In the genomic region with DNA sequence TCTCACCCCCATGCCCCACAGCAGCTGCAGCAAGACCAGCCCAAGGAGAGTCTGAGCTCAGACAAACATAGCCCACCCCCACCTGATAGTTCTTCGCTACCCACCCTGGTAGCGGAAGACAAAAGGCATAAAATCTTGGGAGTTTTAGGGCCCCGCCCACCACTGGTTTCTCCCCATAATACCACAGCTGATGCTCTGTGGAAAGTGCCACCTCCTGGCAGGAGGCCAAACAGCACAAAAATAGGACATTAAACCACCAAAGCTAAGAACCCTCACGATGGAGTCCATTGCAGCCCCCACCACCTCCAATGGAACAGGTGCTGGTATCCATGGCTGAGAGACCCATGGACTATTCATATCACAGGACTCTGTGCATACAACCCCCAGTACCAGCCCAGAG, we compare ENCODE assay signal across 1 cellular context.
TF ChIP-seq lines count a peak whose summit lies in the region.

No MANE protein-coding gene starts in this region.

TF ChIP-seq in GM23338, 12 proteins besides CTCF, POLR2A, EP300 and RAD21 (continued from another document):
- TF ChIP-seq, protein P1, sequence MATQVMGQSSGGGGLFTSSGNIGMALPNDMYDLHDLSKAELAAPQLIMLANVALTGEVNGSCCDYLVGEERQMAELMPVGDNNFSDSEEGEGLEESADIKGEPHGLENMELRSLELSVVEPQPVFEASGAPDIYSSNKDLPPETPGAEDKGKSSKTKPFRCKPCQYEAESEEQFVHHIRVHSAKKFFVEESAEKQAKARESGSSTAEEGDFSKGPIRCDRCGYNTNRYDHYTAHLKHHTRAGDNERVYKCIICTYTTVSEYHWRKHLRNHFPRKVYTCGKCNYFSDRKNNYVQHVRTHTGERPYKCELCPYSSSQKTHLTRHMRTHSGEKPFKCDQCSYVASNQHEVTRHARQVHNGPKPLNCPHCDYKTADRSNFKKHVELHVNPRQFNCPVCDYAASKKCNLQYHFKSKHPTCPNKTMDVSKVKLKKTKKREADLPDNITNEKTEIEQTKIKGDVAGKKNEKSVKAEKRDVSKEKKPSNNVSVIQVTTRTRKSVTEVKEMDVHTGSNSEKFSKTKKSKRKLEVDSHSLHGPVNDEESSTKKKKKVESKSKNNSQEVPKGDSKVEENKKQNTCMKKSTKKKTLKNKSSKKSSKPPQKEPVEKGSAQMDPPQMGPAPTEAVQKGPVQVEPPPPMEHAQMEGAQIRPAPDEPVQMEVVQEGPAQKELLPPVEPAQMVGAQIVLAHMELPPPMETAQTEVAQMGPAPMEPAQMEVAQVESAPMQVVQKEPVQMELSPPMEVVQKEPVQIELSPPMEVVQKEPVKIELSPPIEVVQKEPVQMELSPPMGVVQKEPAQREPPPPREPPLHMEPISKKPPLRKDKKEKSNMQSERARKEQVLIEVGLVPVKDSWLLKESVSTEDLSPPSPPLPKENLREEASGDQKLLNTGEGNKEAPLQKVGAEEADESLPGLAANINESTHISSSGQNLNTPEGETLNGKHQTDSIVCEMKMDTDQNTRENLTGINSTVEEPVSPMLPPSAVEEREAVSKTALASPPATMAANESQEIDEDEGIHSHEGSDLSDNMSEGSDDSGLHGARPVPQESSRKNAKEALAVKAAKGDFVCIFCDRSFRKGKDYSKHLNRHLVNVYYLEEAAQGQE (IDR thresholded peaks at IDR 0.05; ENCODE audit: unreplicated experiment): no peak
- no peak for TF ChIP-seq EZH2 (IDR thresholded peaks at IDR 0.05; ENCODE audit: low read depth, unreplicated experiment)
- no peak for TF ChIP-seq CREB1 (CRISPR knock-in tag; IDR thresholded peaks at IDR 0.05; ENCODE audit: low read depth)
- TF ChIP-seq, protein P2, sequence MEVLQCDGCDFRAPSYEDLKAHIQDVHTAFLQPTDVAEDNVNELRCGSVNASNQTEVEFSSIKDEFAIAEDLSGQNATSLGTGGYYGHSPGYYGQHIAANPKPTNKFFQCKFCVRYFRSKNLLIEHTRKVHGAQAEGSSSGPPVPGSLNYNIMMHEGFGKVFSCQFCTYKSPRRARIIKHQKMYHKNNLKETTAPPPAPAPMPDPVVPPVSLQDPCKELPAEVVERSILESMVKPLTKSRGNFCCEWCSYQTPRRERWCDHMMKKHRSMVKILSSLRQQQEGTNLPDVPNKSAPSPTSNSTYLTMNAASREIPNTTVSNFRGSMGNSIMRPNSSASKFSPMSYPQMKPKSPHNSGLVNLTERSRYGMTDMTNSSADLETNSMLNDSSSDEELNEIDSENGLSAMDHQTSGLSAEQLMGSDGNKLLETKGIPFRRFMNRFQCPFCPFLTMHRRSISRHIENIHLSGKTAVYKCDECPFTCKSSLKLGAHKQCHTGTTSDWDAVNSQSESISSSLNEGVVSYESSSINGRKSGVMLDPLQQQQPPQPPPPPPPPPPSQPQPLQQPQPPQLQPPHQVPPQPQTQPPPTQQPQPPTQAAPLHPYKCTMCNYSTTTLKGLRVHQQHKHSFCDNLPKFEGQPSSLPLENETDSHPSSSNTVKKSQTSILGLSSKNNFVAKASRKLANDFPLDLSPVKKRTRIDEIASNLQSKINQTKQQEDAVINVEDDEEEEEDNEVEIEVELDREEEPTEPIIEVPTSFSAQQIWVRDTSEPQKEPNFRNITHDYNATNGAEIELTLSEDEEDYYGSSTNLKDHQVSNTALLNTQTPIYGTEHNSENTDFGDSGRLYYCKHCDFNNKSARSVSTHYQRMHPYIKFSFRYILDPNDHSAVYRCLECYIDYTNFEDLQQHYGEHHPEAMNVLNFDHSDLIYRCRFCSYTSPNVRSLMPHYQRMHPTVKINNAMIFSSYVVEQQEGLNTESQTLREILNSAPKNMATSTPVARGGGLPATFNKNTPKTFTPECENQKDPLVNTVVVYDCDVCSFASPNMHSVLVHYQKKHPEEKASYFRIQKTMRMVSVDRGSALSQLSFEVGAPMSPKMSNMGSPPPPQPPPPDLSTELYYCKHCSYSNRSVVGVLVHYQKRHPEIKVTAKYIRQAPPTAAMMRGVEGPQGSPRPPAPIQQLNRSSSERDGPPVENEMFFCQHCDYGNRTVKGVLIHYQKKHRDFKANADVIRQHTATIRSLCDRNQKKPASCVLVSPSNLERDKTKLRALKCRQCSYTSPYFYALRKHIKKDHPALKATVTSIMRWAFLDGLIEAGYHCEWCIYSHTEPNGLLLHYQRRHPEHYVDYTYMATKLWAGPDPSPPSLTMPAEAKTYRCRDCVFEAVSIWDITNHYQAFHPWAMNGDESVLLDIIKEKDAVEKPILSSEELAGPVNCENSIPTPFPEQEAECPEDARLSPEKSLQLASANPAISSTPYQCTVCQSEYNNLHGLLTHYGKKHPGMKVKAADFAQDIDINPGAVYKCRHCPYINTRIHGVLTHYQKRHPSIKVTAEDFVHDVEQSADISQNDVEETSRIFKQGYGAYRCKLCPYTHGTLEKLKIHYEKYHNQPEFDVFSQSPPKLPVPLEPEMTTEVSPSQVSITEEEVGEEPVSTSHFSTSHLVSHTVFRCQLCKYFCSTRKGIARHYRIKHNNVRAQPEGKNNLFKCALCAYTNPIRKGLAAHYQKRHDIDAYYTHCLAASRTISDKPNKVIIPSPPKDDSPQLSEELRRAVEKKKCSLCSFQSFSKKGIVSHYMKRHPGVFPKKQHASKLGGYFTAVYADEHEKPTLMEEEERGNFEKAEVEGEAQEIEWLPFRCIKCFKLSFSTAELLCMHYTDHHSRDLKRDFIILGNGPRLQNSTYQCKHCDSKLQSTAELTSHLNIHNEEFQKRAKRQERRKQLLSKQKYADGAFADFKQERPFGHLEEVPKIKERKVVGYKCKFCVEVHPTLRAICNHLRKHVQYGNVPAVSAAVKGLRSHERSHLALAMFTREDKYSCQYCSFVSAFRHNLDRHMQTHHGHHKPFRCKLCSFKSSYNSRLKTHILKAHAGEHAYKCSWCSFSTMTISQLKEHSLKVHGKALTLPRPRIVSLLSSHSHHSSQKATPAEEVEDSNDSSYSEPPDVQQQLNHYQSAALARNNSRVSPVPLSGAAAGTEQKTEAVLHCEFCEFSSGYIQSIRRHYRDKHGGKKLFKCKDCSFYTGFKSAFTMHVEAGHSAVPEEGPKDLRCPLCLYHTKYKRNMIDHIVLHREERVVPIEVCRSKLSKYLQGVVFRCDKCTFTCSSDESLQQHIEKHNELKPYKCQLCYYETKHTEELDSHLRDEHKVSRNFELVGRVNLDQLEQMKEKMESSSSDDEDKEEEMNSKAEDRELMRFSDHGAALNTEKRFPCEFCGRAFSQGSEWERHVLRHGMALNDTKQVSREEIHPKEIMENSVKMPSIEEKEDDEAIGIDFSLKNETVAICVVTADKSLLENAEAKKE (CRISPR knock-in tag; IDR thresholded peaks at IDR 0.05): no peak
- TF ChIP-seq ZNF331 (CRISPR knock-in tag; IDR thresholded peaks at IDR 0.05; ENCODE audit: low read depth): no peak
- no peak for TF ChIP-seq STAT1 (IDR thresholded peaks at IDR 0.05; ENCODE audit: unreplicated experiment)
- no peak for TF ChIP-seq ZNF114 (CRISPR knock-in tag; IDR thresholded peaks at IDR 0.05)
- TF ChIP-seq POLR2AphosphoS5 (IDR thresholded peaks at IDR 0.05; ENCODE audit: low read depth): no peak
